Comparison of ENCODE assay signal across 8 cellular contexts in genomic region chr2:118310878-118311442, GRCh38.
DNase-seq lines count a peak whose midpoint lies in the region; ATAC-seq and TF ChIP-seq lines count a peak whose summit lies in the region.

No MANE protein-coding gene starts in this region.

- H3F3A ChIP-seq in smooth muscle cell (ENCODE audit: low read depth) = no peaks in the 10 kb centered on the region

- H3K27ac Mint-ChIP-seq in activated CD4-positive, alpha-beta memory T cell treated with anti-CD3 and anti-CD28 coated beads for 36 hours = peak overlapping the region; percentile 88

- H4K20me1 ChIP-seq in smooth muscle cell (ENCODE audit: low read depth) = no peaks in the 10 kb centered on the region

- H3K9ac ChIP-seq in smooth muscle cell (ENCODE audit: low read depth) = peak overlapping the region; percentile 88

- intact Hi-C loops in activated CD4-positive, alpha-beta memory T cell treated with anti-CD3 and anti-CD28 coated beads for 36 hours (cut with micrococcal nuclease) = loop anchor here (1.0 to 10.0 kb wide), 6 partner anchors 89 to 496 kb away; partner anchors contain the start of genes CCDC93 and DDX18

- TF ChIP-seq CTCF in GM13977 (IDR thresholded peaks at IDR 0.05; ENCODE audit: extremely low read depth, insufficient read depth, missing control alignments) (no peak), smooth muscle cell (IDR thresholded peaks at IDR 0.05; ENCODE audit: borderline replicate concordance, insufficient read depth, poor library complexity, severe bottlenecking) (no peak)

- no peaks in the 10 kb centered on the region for H3K36me3 Mint-ChIP-seq in activated CD4-positive, alpha-beta memory T cell treated with anti-CD3 and anti-CD28 coated beads for 36 hours

- H3K27me3 ChIP-seq in iPS DF 6.9 (ENCODE audit: control insufficient read depth, insufficient read depth, low read length) (no peaks in the 10 kb centered on the region), smooth muscle cell (ENCODE audit: low read depth) (no peaks in the 10 kb centered on the region)

- H3K27ac ChIP-seq in iPS DF 6.9 (ENCODE audit: low read length) = no peak overlapping the region
- no peak overlapping the region for H3K27ac ChIP-seq in smooth muscle cell (ENCODE audit: low read depth)

- WGBS in iPS DF 6.9 (ENCODE audit: insufficient coverage, insufficient read length) = no CpG with 5 or more reads among the region's 15 CpGs
- WGBS in smooth muscle cell (ENCODE audit: low lambda C conversion rate) = 38% methylated on average over 15 of the region's 15 CpGs

- CTCF ChIA-PET in activated CD4-positive, alpha-beta memory T cell treated with anti-CD3 and anti-CD28 coated beads for 36 hours (lab: Charles Lee) = no interaction called here

- peak overlapping the region; percentile 98 for H3K4me2 ChIP-seq in smooth muscle cell

- peak overlapping the region; percentile 79 for H3K4me3 Mint-ChIP-seq in activated CD4-positive, alpha-beta memory T cell treated with anti-CD3 and anti-CD28 coated beads for 36 hours

- peaks cover 8% of the 10 kb centered on the region for H3K4me1 Mint-ChIP-seq in activated CD4-positive, alpha-beta memory T cell treated with anti-CD3 and anti-CD28 coated beads for 36 hours (ENCODE audit: low read depth)

- POLR2A ChIA-PET in activated CD4-positive, alpha-beta memory T cell treated with anti-CD3 and anti-CD28 coated beads for 36 hours (lab: Charles Lee) = no interaction called here

- no peaks in the 10 kb centered on the region for H3K9me3 ChIP-seq in iPS DF 6.9 (ENCODE audit: control insufficient read depth, insufficient read depth, low read length)
- H3K9me3 ChIP-seq in smooth muscle cell (replicated peaks; ENCODE audit: low read depth) = no peaks in the 10 kb centered on the region

- H3K27me3 Mint-ChIP-seq in activated CD4-positive, alpha-beta memory T cell treated with anti-CD3 and anti-CD28 coated beads for 36 hours = peaks cover 2% of the 10 kb centered on the region

- H3K4me1 ChIP-seq in iPS DF 6.9 (ENCODE audit: control insufficient read depth, insufficient read depth, low read length) (peaks cover 6% of the 10 kb centered on the region), smooth muscle cell (ENCODE audit: low read depth) (peaks cover 10% of the 10 kb centered on the region)

- DNase-seq in GM13977 (ENCODE audit: low spot score) (peak; percentile 7), iPS DF 6.9 (ENCODE audit: low read depth, low spot score) (no peak), smooth muscle cell (lab: John Stamatoyannopoulos, UW; ENCODE audit: unreplicated experiment) (no peak), NOMO-1 treated with DMSO at 0.1 percent for 48 hours (lab: John Stamatoyannopoulos, UW; ENCODE audit: unreplicated experiment) (no peak), NCI-H146 treated with DMSO at 0.1 percent for 48 hours (lab: John Stamatoyannopoulos, UW; ENCODE audit: unreplicated experiment) (no peak)
- no peak for DNase-seq in activated CD4-positive, alpha-beta memory T cell treated with anti-CD3 and anti-CD28 coated beads for 36 hours

- H3K36me3 ChIP-seq in iPS DF 6.9 (ENCODE audit: control insufficient read depth, insufficient read depth, low read length) (no peaks in the 10 kb centered on the region), smooth muscle cell (ENCODE audit: low read depth) (no peaks in the 10 kb centered on the region)

- H3K4me3 ChIP-seq in iPS DF 6.9 (ENCODE audit: low read length) (peak overlapping the region; percentile 51; the same call in 1 of the 2 replicates), smooth muscle cell (peak overlapping the region; percentile 84)

- peak overlapping the region; percentile 100 for H2AFZ ChIP-seq in smooth muscle cell (ENCODE audit: low read depth)

- no peak for ATAC-seq in HG03095 (IDR thresholded peaks at IDR 0.05; ENCODE audit: unreplicated experiment)
- no peak for ATAC-seq in GM21825 (IDR thresholded peaks at IDR 0.05; ENCODE audit: unreplicated experiment)

- H3K79me2 ChIP-seq in smooth muscle cell (ENCODE audit: low read depth) = no peaks in the 10 kb centered on the region

- H3K9me3 Mint-ChIP-seq in activated CD4-positive, alpha-beta memory T cell treated with anti-CD3 and anti-CD28 coated beads for 36 hours = no peaks in the 10 kb centered on the region

- in situ Hi-C loops in GM13977 (cut with MboI; ENCODE audit: low pct_unique_long_range_greater_than_20kb, low sequenced_read_pairs, unreplicated experiment) = no loop called here
